In the genomic region with DNA sequence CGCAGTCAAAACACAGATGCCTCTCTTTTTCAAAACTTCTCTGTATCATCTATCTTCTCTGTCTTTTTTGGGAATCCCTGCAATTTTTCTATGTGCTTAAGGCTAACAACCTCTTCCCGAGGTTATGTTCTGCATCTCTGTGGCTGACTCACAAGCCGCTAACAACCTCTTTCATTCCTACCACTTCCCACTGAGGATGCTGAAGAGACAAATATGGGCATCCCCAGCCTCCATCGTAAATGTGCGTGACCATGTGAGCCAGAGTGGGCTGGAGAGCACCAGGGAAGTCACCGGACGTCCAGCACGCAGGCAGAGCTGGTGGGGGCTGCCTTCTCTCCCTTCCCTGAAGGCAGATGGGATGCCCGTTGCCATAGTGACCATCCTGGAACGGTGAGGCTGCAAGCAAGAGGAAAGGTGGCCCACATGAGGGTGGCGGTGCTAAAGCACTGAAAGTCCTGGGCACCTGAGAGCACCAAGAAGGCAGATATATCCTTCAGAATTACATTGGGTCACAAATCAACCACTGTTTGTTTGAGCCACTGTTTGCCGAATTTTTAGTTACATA, we compare ENCODE assay signal across 16 cellular contexts.
DNase-seq lines count a peak whose midpoint lies in the region; ATAC-seq and TF ChIP-seq lines count a peak whose summit lies in the region.
"Had no signal": no experiment of that assay in that cellular context is flagged by ENCODE, and none has a peak within 500 bp of the region (broad histone marks: within the 10 kb centered on the region; RNA-seq: fewer than 3 reads in every experiment).

No MANE protein-coding gene starts in this region.

- H3K36me3 Mint-ChIP-seq in brain (no peaks in the 10 kb centered on the region), glutamatergic neuron (ENCODE audit: unreplicated experiment) (peaks cover 8% of the 10 kb centered on the region), osteocyte (ENCODE audit: unreplicated experiment) (no peaks in the 10 kb centered on the region)
- H3K36me3 Mint-ChIP-seq: CD4-positive, alpha-beta memory T cell had no signal

- no peak overlapping the region for H3K4me3 Mint-ChIP-seq in brain
- peak overlapping the region; percentile 69 for H3K4me3 Mint-ChIP-seq in glutamatergic neuron (ENCODE audit: unreplicated experiment)
- H3K4me3 Mint-ChIP-seq in osteocyte (ENCODE audit: unreplicated experiment) = peak overlapping the region; percentile 36
- H3K4me3 Mint-ChIP-seq: B cell; CD4-positive, alpha-beta memory T cell had no signal

- H3K27me3 Mint-ChIP-seq in brain (peaks cover 5% of the 10 kb centered on the region), glutamatergic neuron (ENCODE audit: unreplicated experiment) (no peaks in the 10 kb centered on the region), osteocyte (ENCODE audit: unreplicated experiment) (no peaks in the 10 kb centered on the region)

- TF ChIP-seq CTCF in brain (conservative IDR thresholded peaks at IDR 0.05) = no peak
- TF ChIP-seq CTCF in glutamatergic neuron (IDR thresholded peaks at IDR 0.05; ENCODE audit: partially characterized antibody, unreplicated experiment) = no peak
- no peak for TF ChIP-seq CTCF in osteocyte (IDR thresholded peaks at IDR 0.05)

- H3K4me1 Mint-ChIP-seq in brain = peaks cover 62% of the 10 kb centered on the region
- H3K4me1 Mint-ChIP-seq in glutamatergic neuron (ENCODE audit: low read depth, unreplicated experiment) = peaks cover 58% of the 10 kb centered on the region
- peaks cover 34% of the 10 kb centered on the region for H3K4me1 Mint-ChIP-seq in osteocyte (ENCODE audit: unreplicated experiment)
- H3K4me1 Mint-ChIP-seq: B cell had no signal

- H3K9me3 Mint-ChIP-seq in brain = peaks cover 0 to 9% (median 3%) of the 10 kb centered on the region in 5 experiments
- H3K9me3 Mint-ChIP-seq in glutamatergic neuron (ENCODE audit: unreplicated experiment) = peaks cover 6% of the 10 kb centered on the region
- H3K9me3 Mint-ChIP-seq in osteocyte (ENCODE audit: unreplicated experiment) = no peaks in the 10 kb centered on the region
- H3K9me3 Mint-ChIP-seq: CD4-positive, alpha-beta memory T cell had no signal

- DNase-seq in HT1080 (ENCODE audit: low read depth) = peak; percentile 26
- no peak for DNase-seq in glutamatergic neuron
- DNase-seq in osteocyte (ENCODE audit: extremely low spot score, unreplicated experiment) = no peak
- no peak for DNase-seq in NOMO-1 treated with DMSO at 0.1 percent for 48 hours (lab: John Stamatoyannopoulos, UW; ENCODE audit: unreplicated experiment)
- no peak for DNase-seq in DMS53 treated with DMSO at 0.1 percent for 48 hours (lab: John Stamatoyannopoulos, UW; ENCODE audit: unreplicated experiment)
- no peak for DNase-seq in inferior parietal cortex (ENCODE audit: extremely low spot score)
- DNase-seq: CD4-positive, alpha-beta memory T cell; DND-41; Karpas-422; NCI-H1417; NCI-H1930; NCI-H446 treated with DMSO at 0.1 percent for 48 hours; SW 1271 had no signal

- no peak for ATAC-seq in HG02840 (IDR thresholded peaks at IDR 0.05; ENCODE audit: low FRiP score, unreplicated experiment)

- H3K27ac Mint-ChIP-seq in brain = peak overlapping the region in 4 of 5 experiments; percentile 32 to 96 (median 60)
- H3K27ac Mint-ChIP-seq in glutamatergic neuron (ENCODE audit: unreplicated experiment) = peak overlapping the region; percentile 89
- peak overlapping the region; percentile 88 for H3K27ac Mint-ChIP-seq in osteocyte (ENCODE audit: unreplicated experiment)
- H3K27ac Mint-ChIP-seq: B cell had no signal

Comparison
In these comparisons a context has a peak if more than half of its experiments do, and no peak if none do; other contexts are left out.
1. H3K4me3 Mint-ChIP-seq: peak in glutamatergic neuron (single experiment) and osteocyte (single experiment); none in brain (0 of 5).
2. Peak in every context shown above with its lines, with median percentiles within 50 percentile points of each other: H3K27ac Mint-ChIP-seq.